ENCODE assay signal across 17 cellular contexts in the genomic region with DNA sequence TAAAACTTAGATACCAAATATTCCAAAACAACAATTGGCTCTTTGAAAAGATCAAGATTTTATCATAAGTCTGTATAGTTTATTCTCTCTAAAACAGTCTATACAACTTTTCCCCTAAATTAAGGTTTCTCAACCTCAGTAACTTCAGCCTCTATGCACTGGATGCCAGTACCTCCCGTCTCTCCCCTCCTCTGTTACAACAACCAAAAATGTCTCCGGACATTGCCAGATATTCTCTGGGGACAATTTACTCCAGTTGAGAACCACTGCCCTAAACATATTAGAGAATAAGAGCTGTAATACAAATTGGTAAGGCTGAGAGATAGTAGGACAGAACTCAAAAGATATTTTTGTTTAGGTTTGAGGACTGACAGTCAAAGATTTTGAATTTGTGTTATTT.
DNase-seq lines count a peak whose midpoint lies in the region; ATAC-seq and TF ChIP-seq lines count a peak whose summit lies in the region.
"Had no signal": no experiment of that assay in that cellular context is flagged by ENCODE, and none has a peak within 500 bp of the region (broad histone marks: within the 10 kb centered on the region; RNA-seq: fewer than 3 reads in every experiment).

No MANE protein-coding gene starts in this region.

- CTCF ChIA-PET in WTC11 (lab: Charles Lee): no interaction called here

- H3K56ac ChIP-seq in mesendoderm (ENCODE audit: low read length): no peak overlapping the region

- H3K27ac ChIP-seq in mesendoderm (ENCODE audit: low read depth, low read length): no peak overlapping the region
- H3K27ac ChIP-seq: PC-9 had no signal

- H3K4ac ChIP-seq in mesendoderm (ENCODE audit: low read depth, low read length): no peak overlapping the region

- H3K79me2 ChIP-seq in mesendoderm (ENCODE audit: control insufficient read depth, insufficient read depth, low read length): no peaks in the 10 kb centered on the region

- H3K9ac ChIP-seq in mesendoderm (ENCODE audit: low read length): no peak overlapping the region

- no peaks in the 10 kb centered on the region for H3K27me3 Mint-ChIP-seq in WTC11 (ENCODE audit: low read depth)

- no peak overlapping the region for H2BK120ac ChIP-seq in mesendoderm (ENCODE audit: low read depth, low read length)

- peak overlapping the region; percentile 20; the same call in 1 of the 2 replicates for H3K27ac Mint-ChIP-seq in WTC11
- H3K27ac Mint-ChIP-seq in stimulated activated effector memory CD8-positive, alpha-beta T cell treated with anti-CD3 and anti-CD28 coated beads, Interleukin-12 subunit alpha, Interleukin-12 subunit beta, amount 100 ng/mL, for 72 hours: peak overlapping the region; percentile 23
- H3K27ac Mint-ChIP-seq: H9 had no signal

- no peaks in the 10 kb centered on the region for H3K79me1 ChIP-seq in mesendoderm (ENCODE audit: low read length)

- H3K4me2 ChIP-seq in mesendoderm (ENCODE audit: low read length): no peak overlapping the region
- H3K4me2 ChIP-seq: PC-9 had no signal

- H4K8ac ChIP-seq in mesendoderm (ENCODE audit: low read depth, low read length): no peak overlapping the region

- no peaks in the 10 kb centered on the region for H3K9me3 Mint-ChIP-seq in WTC11
- no peaks in the 10 kb centered on the region for H3K9me3 Mint-ChIP-seq in stimulated activated effector memory CD8-positive, alpha-beta T cell treated with anti-CD3 and anti-CD28 coated beads, Interleukin-12 subunit alpha, Interleukin-12 subunit beta, amount 100 ng/mL, for 72 hours
- H3K9me3 Mint-ChIP-seq: H9 had no signal

- no peaks in the 10 kb centered on the region for H3K4me1 Mint-ChIP-seq in WTC11
- H3K4me1 Mint-ChIP-seq in stimulated activated effector memory CD8-positive, alpha-beta T cell treated with anti-CD3 and anti-CD28 coated beads, Interleukin-12 subunit alpha, Interleukin-12 subunit beta, amount 100 ng/mL, for 72 hours: no peaks in the 10 kb centered on the region
- H3K4me1 Mint-ChIP-seq: H9 had no signal

- H3K36me3 Mint-ChIP-seq in WTC11: peaks cover 4% of the 10 kb centered on the region
- H3K36me3 Mint-ChIP-seq in stimulated activated effector memory CD8-positive, alpha-beta T cell treated with anti-CD3 and anti-CD28 coated beads, Interleukin-12 subunit alpha, Interleukin-12 subunit beta, amount 100 ng/mL, for 72 hours: peaks cover 66% of the 10 kb centered on the region

- no CpG with 5 or more reads among the region's 2 CpGs for WGBS in mesendoderm (ENCODE audit: extremely low coverage, insufficient coverage, low lambda C conversion rate)

- H3K27me3 ChIP-seq in mesendoderm (ENCODE audit: insufficient read depth, low read length, poor library complexity): no peaks in the 10 kb centered on the region

- no peaks in the 10 kb centered on the region for H3K4me1 ChIP-seq in mesendoderm (ENCODE audit: control insufficient read depth, low read depth, low read length)

- H3K4me3 ChIP-seq in fibroblast of the aortic adventitia (ENCODE audit: low read depth, low read length): no peak overlapping the region
- H3K4me3 ChIP-seq in mesendoderm (ENCODE audit: low read length): no peak overlapping the region
- H3K4me3 ChIP-seq: PC-9 had no signal

- H4K5ac ChIP-seq in mesendoderm (ENCODE audit: low read length): no peak overlapping the region

- H2AK5ac ChIP-seq in mesendoderm (ENCODE audit: low read length): no peak overlapping the region

- no peak overlapping the region for H3K4me3 Mint-ChIP-seq in WTC11
- no peak overlapping the region for H3K4me3 Mint-ChIP-seq in stimulated activated effector memory CD8-positive, alpha-beta T cell treated with anti-CD3 and anti-CD28 coated beads, Interleukin-12 subunit alpha, Interleukin-12 subunit beta, amount 100 ng/mL, for 72 hours
- H3K4me3 Mint-ChIP-seq: H9 had no signal

- H2BK5ac ChIP-seq in mesendoderm (ENCODE audit: low read length): no peak overlapping the region

- H2BK15ac ChIP-seq in mesendoderm (replicated peaks; ENCODE audit: low read depth): no peak overlapping the region

- H3K18ac ChIP-seq in mesendoderm (ENCODE audit: low read length): no peak overlapping the region

- TF ChIP-seq CTCF in WTC11 (IDR thresholded peaks at IDR 0.05): no peak
- no peak for TF ChIP-seq CTCF in fibroblast of the aortic adventitia (IDR thresholded peaks at IDR 0.05; ENCODE audit: insufficient read depth, low read length)

- DNase-seq in AG20443 (ENCODE audit: low spot score) (peak; percentile 9), WTC11 (ENCODE audit: low spot score) (no peak), fibroblast of the aortic adventitia (ENCODE audit: low read depth) (peak; percentile 20), mesendoderm (no peak), DMS53 treated with DMSO at 0.1 percent for 48 hours (lab: John Stamatoyannopoulos, UW; ENCODE audit: unreplicated experiment) (no peak)
- DNase-seq in stimulated activated effector memory CD8-positive, alpha-beta T cell treated with anti-CD3 and anti-CD28 coated beads, Interleukin-12 subunit alpha, Interleukin-12 subunit beta, amount 100 ng/mL, for 72 hours (ENCODE audit: low spot score in 2 of 2): no peak
- DNase-seq: COR-L47, H9, Kasumi-1, MM.1S, NCI-H1092 treated with DMSO at 0.1 percent for 48 hours, NCI-H1694, NCI-H2107, NCI-H2227 treated with DMSO at 0.1 percent for 48 hours, NCI-H524, PC-9 had no signal

- ATAC-seq in WTC11 (no peak), GM18909 (IDR thresholded peaks at IDR 0.05; ENCODE audit: poor library complexity, unreplicated experiment) (no peak)
- ATAC-seq in stimulated activated effector memory CD8-positive, alpha-beta T cell treated with anti-CD3 and anti-CD28 coated beads, Interleukin-12 subunit alpha, Interleukin-12 subunit beta, amount 100 ng/mL, for 72 hours: no peak

- H3K36me3 ChIP-seq in mesendoderm (ENCODE audit: control insufficient read depth, insufficient read depth, low read length): no peaks in the 10 kb centered on the region

- POLR2A ChIA-PET in WTC11 (lab: Charles Lee): no interaction called here

- H3K23ac ChIP-seq in mesendoderm (ENCODE audit: low read length): no peak overlapping the region

TF ChIP-seq in WTC11, 78 proteins besides CTCF, POLR2A, EP300 and RAD21:
- TF ChIP-seq AR (CRISPR knock-in tag; IDR thresholded peaks at IDR 0.05) (no peak), CREM (CRISPR knock-in tag; IDR thresholded peaks at IDR 0.05) (no peak), ZNF317 (CRISPR knock-in tag; IDR thresholded peaks at IDR 0.05; ENCODE audit: borderline replicate concordance, low read depth) (no peak)

Comparison
In these comparisons a context has a peak if more than half of its experiments do, and no peak if none do; other contexts are left out.
1. DNase-seq: peak in AG20443 (single experiment) and fibroblast of the aortic adventitia (single experiment); none in WTC11 (single experiment), stimulated activated effector memory CD8-positive, alpha-beta T cell treated with anti-CD3 and anti-CD28 coated beads, Interleukin-12 subunit alpha, Interleukin-12 subunit beta, amount 100 ng/mL, for 72 hours (0 of 2), mesendoderm (single experiment) and DMS53 treated with DMSO at 0.1 percent for 48 hours (single experiment).